Comparison of ENCODE assay signal across 12 cellular contexts in genomic region chr1:167658574-167659328, GRCh38. TPM values are rescaled to one million over a fixed set of nuclear protein-coding genes. Genes with fewer than 3 reads are reported as not detected.
A peak's percentile ranks its signal among the peaks of the same experiment; 100 is the strongest.
DNase-seq lines count a peak whose midpoint lies in the region; ATAC-seq lines count a peak whose summit lies in the region.
"Had no signal": no experiment of that assay in that cellular context is flagged by ENCODE, and none has a peak within 500 bp of the region (broad histone marks: within the 10 kb centered on the region; RNA-seq: fewer than 3 reads in every experiment).

No MANE protein-coding gene starts in this region.

- H3K4me2 ChIP-seq in BLaER1 = peak overlapping the region; percentile 80

- peaks cover 94% of the 10 kb centered on the region for H3K36me3 ChIP-seq in BLaER1
- H3K36me3 ChIP-seq in CD8-positive, alpha-beta memory T cell (ENCODE audit: insufficient read depth, low read length) = peaks cover 7% of the 10 kb centered on the region
- H3K36me3 ChIP-seq: sigmoid colon had no signal

- DNase-seq in CD8-positive, alpha-beta memory T cell = no peak
- peak; percentile 65 for DNase-seq in OCI-M1 (lab: John Stamatoyannopoulos, UW)
- no peak for DNase-seq in left colon
- no peak for DNase-seq in DMS153 treated with DMSO at 0.1 percent for 48 hours (lab: John Stamatoyannopoulos, UW; ENCODE audit: unreplicated experiment)
- DNase-seq in SHP77 (lab: John Stamatoyannopoulos, UW) = no peak
- DNase-seq in NCI-H187 treated with DMSO at 0.1 percent for 48 hours (lab: John Stamatoyannopoulos, UW) = no peak
- DNase-seq: activated CD4-positive, alpha-beta T cell treated with anti-CD3 and anti-CD28 coated beads, Interleukin-2, amount 50 U/mL, for 1 hour; activated gamma-delta T cell treated with Interleukin-2 at 50 U/mL for 16 hours; NCI-H2171; sigmoid colon had no signal

- H3K27ac ChIP-seq in BLaER1 = no peak overlapping the region; the same call in 1 of the 2 replicates
- H3K27ac ChIP-seq in CD8-positive, alpha-beta memory T cell (ENCODE audit: low read depth, low read length) = no peak overlapping the region

- intact Hi-C loops in left colon (cut with DNase I, micrococcal nuclease) = loop anchor here in 1 of 2 donors (2.0 kb wide), 1 partner anchor 54 kb away; no protein-coding TSS in a partner anchor

- peaks cover 3 to 81% (median 13%) of the 10 kb centered on the region in 3 donors for H3K36me3 Mint-ChIP-seq in CD8-positive, alpha-beta memory T cell

- peaks cover 0 to 1% of the 10 kb centered on the region in 2 donors for H3K27me3 Mint-ChIP-seq in CD8-positive, alpha-beta memory T cell

- POLR2A ChIA-PET in CD8-positive, alpha-beta memory T cell (lab: Charles Lee) = no interaction called here

- peaks cover 100% of the 10 kb centered on the region for H4K20me1 ChIP-seq in BLaER1

- no peaks in the 10 kb centered on the region for H3K9me3 Mint-ChIP-seq in CD8-positive, alpha-beta memory T cell

- H3K4me3 ChIP-seq in BLaER1 = no peak overlapping the region
- H3K4me3 ChIP-seq in CD8-positive, alpha-beta memory T cell (ENCODE audit: low read length) = no peak overlapping the region
- H3K4me3 ChIP-seq: sigmoid colon had no signal

- no peaks in the 10 kb centered on the region for H3K9me3 ChIP-seq in BLaER1
- H3K9me3 ChIP-seq in CD8-positive, alpha-beta memory T cell (ENCODE audit: low read length) = no peaks in the 10 kb centered on the region
- H3K9me3 ChIP-seq: sigmoid colon had no signal

- H3K4me1 ChIP-seq in BLaER1 = peaks cover 100% of the 10 kb centered on the region
- H3K4me1 ChIP-seq in CD8-positive, alpha-beta memory T cell (ENCODE audit: insufficient read depth, low read length) = peaks cover 94% of the 10 kb centered on the region

- no peak overlapping the region for H3K9ac ChIP-seq in BLaER1

- no peaks in the 10 kb centered on the region for H3K27me3 ChIP-seq in BLaER1
- H3K27me3 ChIP-seq in CD8-positive, alpha-beta memory T cell (ENCODE audit: insufficient read depth, low read length, poor library complexity, severe bottlenecking) = no peaks in the 10 kb centered on the region
- H3K27me3 ChIP-seq: sigmoid colon had no signal

- peak overlapping the region in 5 of 7 donors; percentile 10 to 59 (median 39) for H3K4me3 Mint-ChIP-seq in CD8-positive, alpha-beta memory T cell

- ATAC-seq in left colon (peak; percentile 76), HG03045 (IDR thresholded peaks at IDR 0.05; ENCODE audit: unreplicated experiment) (no peak)

- peaks cover 92 to 99% (median 99%) of the 10 kb centered on the region in 3 donors for H3K4me1 Mint-ChIP-seq in CD8-positive, alpha-beta memory T cell

- CTCF ChIA-PET in CD8-positive, alpha-beta memory T cell (lab: Charles Lee) = no interaction called here

- H3K27ac Mint-ChIP-seq in CD8-positive, alpha-beta memory T cell = peak overlapping the region; percentile 55 to 90 (median 84)

RNA-seq across cellular contexts. Expression of gene RCSD1, which starts 28.7 kb away (rescaled TPM):
- total RNA-seq in CD8-positive, alpha-beta memory T cell = 10 to 100 TPM; 45.9 to 47.9 TPM
- polyA plus RNA-seq in CD8-positive, alpha-beta memory T cell = 171 TPM
- total RNA-seq in left colon = 1 to 10 TPM; 5.5 to 8.6 TPM

Comparison
In these comparisons a context has a peak if more than half of its experiments do, and no peak if none do; other contexts are left out.
1. RNA of gene RCSD1, which starts 28.7 kb away (total RNA-seq): 45.9 to 47.9 TPM in CD8-positive, alpha-beta memory T cell; 5.5 to 8.6 TPM in left colon; every median in the first group is over 4 times any median in the second.